In genomic region chr7:111168182-111168581, GRCh38 we compare ENCODE assay signal across 15 cellular contexts.
DNase-seq lines count a peak whose midpoint lies in the region; TF ChIP-seq lines count a peak whose summit lies in the region.
"Had no signal": no experiment of that assay in that cellular context is flagged by ENCODE, and none has a peak within 500 bp of the region (broad histone marks: within the 10 kb centered on the region; RNA-seq: fewer than 3 reads in every experiment).

No MANE protein-coding gene starts in this region.

- no peak overlapping the region for H3K27ac ChIP-seq in WERI-Rb-1
- H3K27ac ChIP-seq: coronary artery, left ventricle myocardium inferior, neutrophil, vagina had no signal

- H3K27ac Mint-ChIP-seq in activated T-helper 2 cell treated with anti-CD3 and anti-CD28 coated beads, Interferon-gamma antibody, Interleukin-2, Interleukin-4, amounts not matched to agents 10 μg/mL and 5 μg/mL and 100 μg/mL, durations not matched to agents 14 hours and 24 hours and 36 hours: no peak overlapping the region
- H3K27ac Mint-ChIP-seq: activated CD4-positive, alpha-beta memory T cell treated with anti-CD3 and anti-CD28 coated beads for 36 hours; T-helper 2 cell treated with Interferon-gamma antibody and Interleukin-4, amounts not matched to agents 5 μg/mL and 100 μg/mL, for 36 hours had no signal

- no peaks in the 10 kb centered on the region for H3K27me3 ChIP-seq in WERI-Rb-1 (ENCODE audit: insufficient read depth, low read depth, severe bottlenecking)
- H3K27me3 ChIP-seq: neutrophil, vagina had no signal

- H3K36me3 Mint-ChIP-seq in activated T-helper 2 cell treated with anti-CD3 and anti-CD28 coated beads, Interferon-gamma antibody, Interleukin-2, Interleukin-4, amounts not matched to agents 10 μg/mL and 5 μg/mL and 100 μg/mL, durations not matched to agents 14 hours and 24 hours and 36 hours (ENCODE audit: low read depth): no peaks in the 10 kb centered on the region
- H3K36me3 Mint-ChIP-seq: activated CD4-positive, alpha-beta memory T cell treated with anti-CD3 and anti-CD28 coated beads for 36 hours had no signal

- H3K27me3 Mint-ChIP-seq in activated T-helper 2 cell treated with anti-CD3 and anti-CD28 coated beads, Interferon-gamma antibody, Interleukin-2, Interleukin-4, amounts not matched to agents 10 μg/mL and 5 μg/mL and 100 μg/mL, durations not matched to agents 14 hours and 24 hours and 36 hours (ENCODE audit: low read depth): no peaks in the 10 kb centered on the region
- H3K27me3 Mint-ChIP-seq: activated CD4-positive, alpha-beta memory T cell treated with anti-CD3 and anti-CD28 coated beads for 36 hours had no signal

- no peak overlapping the region for H3K4me3 ChIP-seq in WERI-Rb-1 (ENCODE audit: low read depth, low read length)
- H3K4me3 ChIP-seq: coronary artery, left ventricle myocardium inferior, vagina had no signal

- TF ChIP-seq CTCF in WERI-Rb-1 (IDR thresholded peaks at IDR 0.05; ENCODE audit: low read depth, low read length): no peak

- intact Hi-C loops in activated T-helper 2 cell treated with anti-CD3 and anti-CD28 coated beads, Interferon-gamma antibody, Interleukin-2, Interleukin-4, amounts not matched to agents 10 μg/mL and 5 μg/mL and 100 μg/mL, durations not matched to agents 14 hours and 24 hours and 36 hours (cut with micrococcal nuclease): no loop called here

- no peaks in the 10 kb centered on the region for H3K36me3 ChIP-seq in WERI-Rb-1
- H3K36me3 ChIP-seq: left ventricle myocardium inferior, neutrophil, vagina had no signal

- H3K9me3 ChIP-seq in WERI-Rb-1 (ENCODE audit: severe bottlenecking): no peaks in the 10 kb centered on the region
- H3K9me3 ChIP-seq: left ventricle myocardium inferior, neutrophil, vagina had no signal

- H3K4me1 Mint-ChIP-seq in activated T-helper 2 cell treated with anti-CD3 and anti-CD28 coated beads, Interferon-gamma antibody, Interleukin-2, Interleukin-4, amounts not matched to agents 10 μg/mL and 5 μg/mL and 100 μg/mL, durations not matched to agents 14 hours and 24 hours and 36 hours (ENCODE audit: low read depth): peaks cover 2% of the 10 kb centered on the region

- H3K4me3 Mint-ChIP-seq in activated T-helper 2 cell treated with anti-CD3 and anti-CD28 coated beads, Interferon-gamma antibody, Interleukin-2, Interleukin-4, amounts not matched to agents 10 μg/mL and 5 μg/mL and 100 μg/mL, durations not matched to agents 14 hours and 24 hours and 36 hours (ENCODE audit: low read depth): no peak overlapping the region
- H3K4me3 Mint-ChIP-seq: activated CD4-positive, alpha-beta memory T cell treated with anti-CD3 and anti-CD28 coated beads for 36 hours; T-helper 2 cell treated with Interferon-gamma antibody and Interleukin-4, amounts not matched to agents 5 μg/mL and 100 μg/mL, for 36 hours had no signal

- peak; percentile 4 for DNase-seq in COLO829 (ENCODE audit: low spot score)
- DNase-seq in NCI-H1105 treated with DMSO at 0.1 percent for 48 hours (lab: John Stamatoyannopoulos, UW): peak; percentile 91
- peak; percentile 16 to 44 for DNase-seq in NCI-H526 (lab: John Stamatoyannopoulos, UW)
- peak; percentile 18 for DNase-seq in fibroblast of gingiva (ENCODE audit: low read depth)
- no peak for DNase-seq in effector CD4-positive, alpha-beta T cell
- DNase-seq in activated T-helper 2 cell treated with anti-CD3 and anti-CD28 coated beads, Interferon-gamma antibody, Interleukin-2, Interleukin-4, amounts not matched to agents 10 μg/mL and 5 μg/mL and 100 μg/mL, durations not matched to agents 14 hours and 24 hours and 36 hours (ENCODE audit: low spot score): no peak
- no peak for DNase-seq in WERI-Rb-1
- DNase-seq in NCI-H226: no peak
- DNase-seq: activated CD4-positive, alpha-beta memory T cell treated with anti-CD3 and anti-CD28 coated beads for 36 hours; GF-D8; left ventricle myocardium inferior had no signal

- no peaks in the 10 kb centered on the region for H3K9me3 Mint-ChIP-seq in activated T-helper 2 cell treated with anti-CD3 and anti-CD28 coated beads, Interferon-gamma antibody, Interleukin-2, Interleukin-4, amounts not matched to agents 10 μg/mL and 5 μg/mL and 100 μg/mL, durations not matched to agents 14 hours and 24 hours and 36 hours
- H3K9me3 Mint-ChIP-seq: activated CD4-positive, alpha-beta memory T cell treated with anti-CD3 and anti-CD28 coated beads for 36 hours; T-helper 2 cell treated with Interferon-gamma antibody and Interleukin-4, amounts not matched to agents 5 μg/mL and 100 μg/mL, for 36 hours had no signal

Comparison
In these comparisons a context has a peak if more than half of its experiments do, and no peak if none do; other contexts are left out.
1. DNase-seq: peak in COLO829 (single experiment), NCI-H1105 treated with DMSO at 0.1 percent for 48 hours (single experiment), NCI-H526 (2 of 2) and fibroblast of gingiva (single experiment); none in effector CD4-positive, alpha-beta T cell (single experiment), activated T-helper 2 cell treated with anti-CD3 and anti-CD28 coated beads, Interferon-gamma antibody, Interleukin-2, Interleukin-4, amounts not matched to agents 10 μg/mL and 5 μg/mL and 100 μg/mL, durations not matched to agents 14 hours and 24 hours and 36 hours (single experiment), WERI-Rb-1 (single experiment) and NCI-H226 (single experiment).